In the genomic region with DNA sequence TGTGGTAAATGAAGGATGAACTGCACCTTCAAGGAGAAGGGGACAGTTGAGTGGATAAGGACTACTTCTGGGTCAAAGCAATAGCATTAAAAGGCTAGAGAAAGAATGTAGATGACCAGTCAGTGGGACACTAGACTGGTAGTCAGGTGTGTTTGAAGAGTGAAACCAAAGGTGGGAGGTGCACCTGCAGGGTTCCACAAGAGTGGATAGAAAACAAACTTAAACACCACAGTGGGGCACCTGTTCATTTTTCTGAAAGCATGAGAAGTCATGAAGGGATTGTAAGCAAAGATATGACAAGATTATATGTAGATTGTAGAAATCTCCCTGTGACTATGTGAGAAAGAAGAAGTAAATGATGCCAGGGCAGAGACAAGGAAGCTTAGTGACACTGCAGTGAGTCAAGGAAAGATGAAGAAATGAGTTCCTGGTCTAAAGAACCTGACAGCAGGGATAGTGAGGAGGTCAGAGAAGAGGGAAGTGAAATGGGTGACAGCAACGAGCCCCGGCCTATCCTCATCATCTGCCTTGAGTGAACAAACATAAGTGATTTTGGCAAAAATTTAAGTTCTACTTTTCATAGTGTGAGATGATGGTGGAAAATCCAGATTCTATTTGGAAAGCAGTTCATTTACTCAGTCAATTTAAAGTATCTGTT, we compare ENCODE assay signal across 14 cellular contexts.
DNase-seq lines count a peak whose midpoint lies in the region; ATAC-seq and TF ChIP-seq lines count a peak whose summit lies in the region.
"Had no signal": no experiment of that assay in that cellular context is flagged by ENCODE, and none has a peak within 500 bp of the region (broad histone marks: within the 10 kb centered on the region; RNA-seq: fewer than 3 reads in every experiment).

No MANE protein-coding gene starts in this region.

- no peak overlapping the region for H3K4me3 Mint-ChIP-seq in stimulated activated memory B cell treated with anti-CD40 and anti-IgM and Interleukin-4, amounts not matched to agents 10 μg/mL and 1 μg/mL and 100 μg/mL, for 72 hours
- no peak overlapping the region for H3K4me3 Mint-ChIP-seq in activated CD8-positive, alpha-beta memory T cell treated with anti-CD3 and anti-CD28 coated beads, Interleukin-2, amount 10 ng/mL, durations not matched to agents 7 days and 5 days
- H3K4me3 Mint-ChIP-seq: activated CD8-positive, alpha-beta T cell treated with anti-CD3 and anti-CD28 coated beads for 36 hours; activated naive CD4-positive, alpha-beta T cell treated with anti-CD3 and anti-CD28 coated beads for 36 hours had no signal

- no peaks in the 10 kb centered on the region for H3K36me3 ChIP-seq in smooth muscle cell (ENCODE audit: low read depth)
- H3K36me3 ChIP-seq: cardiac muscle cell had no signal

- no peaks in the 10 kb centered on the region for H3K4me1 ChIP-seq in smooth muscle cell (ENCODE audit: low read depth)

- no peak overlapping the region for H3K9ac ChIP-seq in smooth muscle cell (ENCODE audit: low read depth)

- no peak overlapping the region for H2AFZ ChIP-seq in smooth muscle cell (ENCODE audit: low read depth)

- no peaks in the 10 kb centered on the region for H3K27me3 ChIP-seq in smooth muscle cell (ENCODE audit: low read depth)
- H3K27me3 ChIP-seq: cardiac muscle cell had no signal

- H3K4me1 Mint-ChIP-seq in stimulated activated memory B cell treated with anti-CD40 and anti-IgM and Interleukin-4, amounts not matched to agents 10 μg/mL and 1 μg/mL and 100 μg/mL, for 72 hours, result peaks cover 34% of the 10 kb centered on the region
- no peaks in the 10 kb centered on the region for H3K4me1 Mint-ChIP-seq in activated CD8-positive, alpha-beta memory T cell treated with anti-CD3 and anti-CD28 coated beads, Interleukin-2, amount 10 ng/mL, durations not matched to agents 7 days and 5 days

- H3K27me3 Mint-ChIP-seq in stimulated activated memory B cell treated with anti-CD40 and anti-IgM and Interleukin-4, amounts not matched to agents 10 μg/mL and 1 μg/mL and 100 μg/mL, for 72 hours, result no peaks in the 10 kb centered on the region
- H3K27me3 Mint-ChIP-seq in activated CD8-positive, alpha-beta memory T cell treated with anti-CD3 and anti-CD28 coated beads, Interleukin-2, amount 10 ng/mL, durations not matched to agents 7 days and 5 days, result no peaks in the 10 kb centered on the region
- H3K27me3 Mint-ChIP-seq: activated CD8-positive, alpha-beta T cell treated with anti-CD3 and anti-CD28 coated beads for 36 hours had no signal

- no peaks in the 10 kb centered on the region for H3F3A ChIP-seq in smooth muscle cell (ENCODE audit: low read depth)

- no peaks in the 10 kb centered on the region for H3K9me3 ChIP-seq in smooth muscle cell (replicated peaks; ENCODE audit: low read depth)

- no peak for TF ChIP-seq CTCF in smooth muscle cell (IDR thresholded peaks at IDR 0.05; ENCODE audit: borderline replicate concordance, insufficient read depth, poor library complexity, severe bottlenecking)

- no peaks in the 10 kb centered on the region for H3K79me2 ChIP-seq in smooth muscle cell (ENCODE audit: low read depth)

- H3K4me2 ChIP-seq in smooth muscle cell, result no peak overlapping the region

- DNase-seq in SIG-M5 treated with dmso at 0.1 percent for 504 hours (lab: John Stamatoyannopoulos, UW; ENCODE audit: unreplicated experiment), result peak; percentile 70
- DNase-seq in smooth muscle cell (lab: John Stamatoyannopoulos, UW; ENCODE audit: unreplicated experiment), result no peak
- DNase-seq in activated CD8-positive, alpha-beta memory T cell treated with anti-CD3 and anti-CD28 coated beads, Interleukin-2, amount 10 ng/mL, durations not matched to agents 7 days and 5 days, result no peak
- no peak for DNase-seq in activated naive CD4-positive, alpha-beta T cell treated with anti-CD3 and anti-CD28 coated beads, Interleukin-2, amount 50 U/mL, for 16 hours
- DNase-seq: activated CD8-positive, alpha-beta T cell treated with anti-CD3 and anti-CD28 coated beads for 36 hours; activated naive CD4-positive, alpha-beta T cell treated with anti-CD3 and anti-CD28 coated beads for 36 hours; erythroblast; NCI-H146; retina; T-helper 2 cell had no signal

- ATAC-seq in GM19463 (IDR thresholded peaks at IDR 0.05; ENCODE audit: unreplicated experiment) (peak; percentile 42), HG02973 (IDR thresholded peaks at IDR 0.05; ENCODE audit: unreplicated experiment) (peak; percentile 58)
- ATAC-seq in stimulated activated memory B cell treated with anti-CD40 and anti-IgM and Interleukin-4, amounts not matched to agents 10 μg/mL and 1 μg/mL and 100 μg/mL, for 72 hours, result peak; percentile 87
- no peak for ATAC-seq in activated CD8-positive, alpha-beta memory T cell treated with anti-CD3 and anti-CD28 coated beads, Interleukin-2, amount 10 ng/mL, durations not matched to agents 7 days and 5 days
- ATAC-seq: activated CD8-positive, alpha-beta T cell treated with anti-CD3 and anti-CD28 coated beads for 36 hours had no signal

- H3K27ac ChIP-seq in smooth muscle cell (ENCODE audit: low read depth), result no peak overlapping the region
- H3K27ac ChIP-seq: cardiac muscle cell had no signal

- H3K9me3 Mint-ChIP-seq in stimulated activated memory B cell treated with anti-CD40 and anti-IgM and Interleukin-4, amounts not matched to agents 10 μg/mL and 1 μg/mL and 100 μg/mL, for 72 hours, result no peaks in the 10 kb centered on the region
- no peaks in the 10 kb centered on the region for H3K9me3 Mint-ChIP-seq in activated CD8-positive, alpha-beta memory T cell treated with anti-CD3 and anti-CD28 coated beads, Interleukin-2, amount 10 ng/mL, durations not matched to agents 7 days and 5 days (ENCODE audit: low read depth)
- H3K9me3 Mint-ChIP-seq: activated CD8-positive, alpha-beta T cell treated with anti-CD3 and anti-CD28 coated beads for 36 hours; activated naive CD4-positive, alpha-beta T cell treated with anti-CD3 and anti-CD28 coated beads for 36 hours had no signal

- CTCF ChIA-PET in activated CD8-positive, alpha-beta memory T cell treated with anti-CD3 and anti-CD28 coated beads, Interleukin-2, amount 10 ng/mL, durations not matched to agents 7 days and 5 days (lab: Charles Lee), result no interaction called here

- no peaks in the 10 kb centered on the region for H4K20me1 ChIP-seq in smooth muscle cell (ENCODE audit: low read depth)

- H3K4me3 ChIP-seq in smooth muscle cell, result no peak overlapping the region
- H3K4me3 ChIP-seq: cardiac muscle cell had no signal

- H3K27ac Mint-ChIP-seq in stimulated activated memory B cell treated with anti-CD40 and anti-IgM and Interleukin-4, amounts not matched to agents 10 μg/mL and 1 μg/mL and 100 μg/mL, for 72 hours, result no peak overlapping the region
- no peak overlapping the region for H3K27ac Mint-ChIP-seq in activated CD8-positive, alpha-beta memory T cell treated with anti-CD3 and anti-CD28 coated beads, Interleukin-2, amount 10 ng/mL, durations not matched to agents 7 days and 5 days
- H3K27ac Mint-ChIP-seq: activated CD8-positive, alpha-beta T cell treated with anti-CD3 and anti-CD28 coated beads for 36 hours; activated naive CD4-positive, alpha-beta T cell treated with anti-CD3 and anti-CD28 coated beads for 36 hours had no signal

- 93% methylated on average over 2 of the region's 2 CpGs for WGBS in smooth muscle cell (ENCODE audit: low lambda C conversion rate)

- H3K36me3 Mint-ChIP-seq in stimulated activated memory B cell treated with anti-CD40 and anti-IgM and Interleukin-4, amounts not matched to agents 10 μg/mL and 1 μg/mL and 100 μg/mL, for 72 hours, result no peaks in the 10 kb centered on the region
- peaks cover 1% of the 10 kb centered on the region for H3K36me3 Mint-ChIP-seq in activated CD8-positive, alpha-beta memory T cell treated with anti-CD3 and anti-CD28 coated beads, Interleukin-2, amount 10 ng/mL, durations not matched to agents 7 days and 5 days
